Comparison of ENCODE assay signal across 8 cellular contexts in genomic region chr12:53727310-53728041, GRCh38. TPM values are rescaled to one million over a fixed set of nuclear protein-coding genes. Genes with fewer than 3 reads are reported as not detected.
DNase-seq lines count a peak whose midpoint lies in the region; ATAC-seq, FAIRE-seq and TF ChIP-seq lines count a peak whose summit lies in the region.

Gene CALCOCO1 (minus strand): TSS chr12:53727452. CDS start chr12:53725242, 2,210 bp downstream.

- intact Hi-C loops in Right ventricle myocardium superior (cut with DNase I): no loop called here
- intact Hi-C loops in pancreas (cut with DNase I): no loop called here
- intact Hi-C loops in tibial artery (cut with DNase I; ENCODE audit: low total_unique reads): no loop called here

- H3K27ac ChIP-seq in pancreas (peak within 1 kb of the TSS; percentile 22 to 69 (median 38)), tibial artery (peak within 1 kb of the TSS; percentile 81 to 84)

- FAIRE-seq in pancreas (lab: Jason Lieb, UNC): peak; percentile 96

- peak within 1 kb of the TSS; percentile 93 for H3K9ac ChIP-seq in adipocyte (ENCODE audit: low read length)

- 0 to 1% methylated on average over 38 of the region's 38 CpGs for WGBS in pancreas, 2 donors

- peak; percentile 99 for ATAC-seq in HG02798 (IDR thresholded peaks at IDR 0.05; ENCODE audit: poor library complexity, unreplicated experiment)
- peak; percentile 99 for ATAC-seq in Right ventricle myocardium superior (ENCODE audit: poor library complexity)
- ATAC-seq in pancreas: peak; percentile 98 to 100 (median 99)

- H3K4me1 ChIP-seq in adipocyte (ENCODE audit: control insufficient read depth, insufficient read depth, low read length): peaks cover 30% of the 10 kb centered on the region
- peaks cover 5 to 10% (median 7%) of the 10 kb centered on the region in 3 donors for H3K4me1 ChIP-seq in pancreas
- H3K4me1 ChIP-seq in tibial artery: peaks cover 0 to 32% (median 21%) of the 10 kb centered on the region in 4 donors

- H3K9me3 ChIP-seq in adipocyte (ENCODE audit: control insufficient read depth, low read length) (no peaks in the 10 kb centered on the region), pancreas (no peaks in the 10 kb centered on the region), tibial artery (no peaks in the 10 kb centered on the region)

- H3K4me3 ChIP-seq in GM12875 (ENCODE audit: low read depth, low read length) (peak within 1 kb of the TSS; percentile 66), adipocyte (ENCODE audit: low read length) (peak within 1 kb of the TSS; percentile 94), pancreas (peak within 1 kb of the TSS; percentile 64 to 83 (median 67)), tibial artery (peak within 1 kb of the TSS; percentile 66 to 69)

- peaks cover 26% of the 10 kb centered on the region for H3K36me3 ChIP-seq in adipocyte (ENCODE audit: control insufficient read depth, insufficient read depth, low read length, severe bottlenecking)
- H3K36me3 ChIP-seq in pancreas: peaks cover 0 to 18% (median 11%) of the 10 kb centered on the region in 3 donors
- peaks cover 23 to 27% (median 24%) of the 10 kb centered on the region in 3 donors for H3K36me3 ChIP-seq in tibial artery

- DNase-seq in NCI-H1436 (lab: John Stamatoyannopoulos, UW) (peak; percentile 96), T follicular helper cell (ENCODE audit: low read depth) (peak; percentile 95), adipocyte (ENCODE audit: low read depth) (peak; percentile 99), Right ventricle myocardium superior (peak; percentile 99), pancreas (peak; percentile 93 to 98 (median 98)), tibial artery (peak; percentile 99)

- H3K27me3 ChIP-seq in adipocyte (replicated peaks; ENCODE audit: control insufficient read depth, insufficient read depth, low read length) (no peaks in the 10 kb centered on the region), pancreas (no peaks in the 10 kb centered on the region), tibial artery (no peaks in the 10 kb centered on the region)

- TF ChIP-seq CTCF in GM12875 (IDR thresholded peaks at IDR 0.05; ENCODE audit: borderline replicate concordance, insufficient read depth, low read depth, low read length): no peak
- no peak for TF ChIP-seq CTCF in pancreas (IDR thresholded peaks at IDR 0.05)
- no peak for TF ChIP-seq CTCF in tibial artery (IDR thresholded peaks at IDR 0.05)

RNA-seq across cellular contexts. Expression of gene CALCOCO1, which starts in this region (rescaled TPM):
- total RNA-seq in Right ventricle myocardium superior: 179 TPM
- total RNA-seq in pancreas: 100 to 1,000 TPM in 1 of 6 donors, 10 to 100 TPM in 5; 28.2 to 102 (median 72.3) TPM
- 100 to 1,000 TPM; 102 to 103 TPM for polyA plus RNA-seq in pancreas

Comparison
In these comparisons a context has a peak if more than half of its experiments do, and no peak if none do; other contexts are left out.
1. Peak in every context shown above with its lines: DNase-seq, ATAC-seq, H3K4me3 ChIP-seq and H3K27ac ChIP-seq.